In the genomic region with DNA sequence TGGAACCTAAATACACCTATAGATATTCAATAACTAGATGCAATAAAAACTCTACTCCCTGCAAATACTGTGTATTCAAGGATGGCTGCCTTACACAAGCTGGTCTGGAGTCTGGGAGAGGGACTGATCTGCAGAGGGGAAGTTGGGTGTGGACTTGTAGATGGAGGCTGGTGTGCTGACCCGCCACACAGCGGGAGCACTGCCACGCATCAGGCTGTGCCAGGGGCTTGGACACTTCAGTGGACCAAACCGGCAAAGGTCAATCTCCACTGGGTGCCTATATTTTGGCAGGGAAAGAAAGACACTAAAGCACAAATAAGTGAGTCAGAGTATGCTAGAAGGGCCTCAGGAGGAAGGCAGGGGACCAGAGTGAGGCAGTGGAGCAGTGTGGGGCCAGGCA, we compare ENCODE assay signal across 2 cellular contexts.
TF ChIP-seq lines count a peak whose summit lies in the region.

No MANE protein-coding gene starts in this region.

TF ChIP-seq in HepG2, 621 proteins besides CTCF, POLR2A, EP300 and RAD21:
- TF ChIP-seq ZNF263 (CRISPR knock-in tag; IDR thresholded peaks at IDR 0.05) (0 out of 2 replicates have a peak, but pooled peaks have one; percentile 39), NFKBIZ (CRISPR knock-in tag; IDR thresholded peaks at IDR 0.05) (no peak)

TF ChIP-seq in endothelial cell of umbilical vein, 7 proteins besides CTCF, POLR2A, EP300 and RAD21:
- TF ChIP-seq EZH2 (IDR thresholded peaks at IDR 0.05; ENCODE audit: borderline replicate concordance, low read depth, low read length, severe bottlenecking) (no peak), FOS (IDR thresholded peaks at IDR 0.05; ENCODE audit: borderline replicate concordance, insufficient read depth, low read length) (no peak)
TF ChIP-seq in endothelial cell of umbilical vein: peak in this region for 0.
